Comparison of ENCODE assay signal across 10 cellular contexts in the genomic region with DNA sequence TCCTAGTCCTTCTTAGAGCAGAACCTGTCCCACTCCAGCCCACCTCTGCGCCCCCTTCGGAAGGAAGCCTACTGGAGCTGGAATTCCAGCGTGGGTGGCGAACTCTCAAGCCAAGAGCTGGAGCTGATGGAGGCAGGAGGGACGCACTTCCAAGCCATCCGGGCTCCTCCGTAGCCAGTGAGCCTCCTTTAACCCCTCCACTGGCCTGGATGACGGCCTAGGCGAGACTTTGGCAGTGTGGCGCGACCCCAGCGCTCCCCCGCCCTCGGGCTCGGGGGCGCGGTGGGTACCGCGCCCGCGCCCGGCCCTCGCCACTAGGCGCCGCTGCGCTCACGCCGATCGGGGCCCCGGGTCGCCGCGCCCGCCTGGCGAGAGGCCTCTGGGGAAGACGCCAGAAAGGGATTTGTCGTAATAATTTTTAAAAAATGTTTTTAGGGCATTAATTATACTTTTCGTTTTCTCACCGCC. TPM values are rescaled to one million over a fixed set of nuclear protein-coding genes. Genes with fewer than 3 reads are reported as not detected.
DNase-seq lines count a peak whose midpoint lies in the region; ATAC-seq, FAIRE-seq and TF ChIP-seq lines count a peak whose summit lies in the region.
"Had no signal": no experiment of that assay in that cellular context is flagged by ENCODE, and none has a peak within 500 bp of the region (broad histone marks: within the 10 kb centered on the region; RNA-seq: fewer than 3 reads in every experiment).

No MANE protein-coding gene starts in this region.

- ATAC-seq in HG02840 (IDR thresholded peaks at IDR 0.05; ENCODE audit: low FRiP score, unreplicated experiment), result no peak
- no peak for ATAC-seq in HG03159 (IDR thresholded peaks at IDR 0.05; ENCODE audit: unreplicated experiment)

- CTCF ChIA-PET in endothelial cell of umbilical vein (lab: Charles Lee), result interaction anchor here (0.8 to 5.8 kb wide), 12 partner anchors 9 to 923 kb away, joined by 4 to 94 read pairs (median 11); no protein-coding TSS in a partner anchor

- no peaks in the 10 kb centered on the region for H3K9me1 ChIP-seq in endothelial cell of umbilical vein (replicated peaks; ENCODE audit: control insufficient read depth, extremely low read depth, insufficient read depth, low read length)

- peak; percentile 82 for DNase-seq in GM10266 (ENCODE audit: extremely low spot score)
- DNase-seq in endothelial cell of umbilical vein (ENCODE audit: low read depth, low spot score), result no peak
- DNase-seq in neural crest cell (ENCODE audit: low read depth, low spot score), result peak; percentile 52
- no peak for DNase-seq in superior temporal gyrus (ENCODE audit: extremely low spot score)
- DNase-seq in pons (ENCODE audit: low spot score), result no peak

- no TSS peak for BruUV-seq in endothelial cell of umbilical vein (replicated peaks; lab: Mats Ljungman, UMichigan)

- H3K4me2 ChIP-seq in KMS-11, result no peak overlapping the region
- no peak overlapping the region for H3K4me2 ChIP-seq in endothelial cell of umbilical vein (ENCODE audit: insufficient read depth, low read length)

- H3K79me2 ChIP-seq in KMS-11 (ENCODE audit: insufficient read depth, low read depth), result no peaks in the 10 kb centered on the region
- H3K79me2 ChIP-seq in endothelial cell of umbilical vein (ENCODE audit: control insufficient read depth, insufficient read depth, low read length), result no peaks in the 10 kb centered on the region

- intact Hi-C loops in endothelial cell of umbilical vein (cut with micrococcal nuclease), result loop anchor here (1.0 to 5.0 kb wide), 6 partner anchors 95 to 921 kb away; a partner anchor contains a TSS

- H3K9me3 Mint-ChIP-seq in neural crest cell, result no peaks in the 10 kb centered on the region

- peak; percentile 69 for TF ChIP-seq CTCF in GM10266 (IDR thresholded peaks at IDR 0.05; ENCODE audit: control insufficient read depth, insufficient read depth, low read depth, missing control alignments)
- TF ChIP-seq CTCF in KMS-11 (conservative IDR thresholded peaks at IDR 0.05; ENCODE audit: low read depth, low read length), result no peak; the same call in 1 of the 2 replicates
- TF ChIP-seq CTCF in endothelial cell of umbilical vein (IDR thresholded peaks at IDR 0.05; ENCODE audit: extremely low read depth in 1 of 2, insufficient read depth in 1 of 2, low read depth in 1 of 2, low read length in 2 of 2), result peak; percentile 57 to 81
- peak; percentile 86 for TF ChIP-seq CTCF in neural crest cell (conservative IDR thresholded peaks at IDR 0.05)

- H3K27ac ChIP-seq in KMS-11 (no peak overlapping the region), endothelial cell of umbilical vein (ENCODE audit: insufficient read depth, low read depth, low read length) (no peak overlapping the region)
- H3K27ac ChIP-seq: epithelial cell of prostate had no signal

- H3K36me3 Mint-ChIP-seq in neural crest cell (ENCODE audit: low read depth), result no peaks in the 10 kb centered on the region

- no peak overlapping the region for H3K27ac Mint-ChIP-seq in neural crest cell (ENCODE audit: unreplicated experiment)

- dilution Hi-C loops in endothelial cell of umbilical vein (cut with MboI; ENCODE audit: extremely low pct_ligation_motif_present, low sequenced_read_pairs), result no loop called here

- H2AFZ ChIP-seq in KMS-11 (ENCODE audit: low read depth), result peak overlapping the region; percentile 18; the same call in 1 of the 2 replicates
- H2AFZ ChIP-seq in endothelial cell of umbilical vein (ENCODE audit: low read depth, low read length), result no peak overlapping the region

- POLR2A ChIA-PET in endothelial cell of umbilical vein (lab: Charles Lee), result no interaction called here

- no peak for FAIRE-seq in endothelial cell of umbilical vein (lab: Jason Lieb, UNC)

- H3K4me3 Mint-ChIP-seq in neural crest cell, result peak overlapping the region; percentile 23

- no peak overlapping the region for H3K9ac ChIP-seq in KMS-11
- no peak overlapping the region for H3K9ac ChIP-seq in endothelial cell of umbilical vein (replicated peaks; ENCODE audit: extremely low read depth, insufficient read depth, low read length)

- no peaks in the 10 kb centered on the region for H3K36me3 ChIP-seq in KMS-11 (ENCODE audit: insufficient read depth)
- H3K36me3 ChIP-seq in endothelial cell of umbilical vein (ENCODE audit: control insufficient read depth in 2 of 2, extremely low read depth in 1 of 2, insufficient read depth in 2 of 2, low read length in 2 of 2), result no peaks in the 10 kb centered on the region

- H3K4me1 Mint-ChIP-seq in neural crest cell, result peaks cover 23% of the 10 kb centered on the region

- H3K4me1 ChIP-seq in KMS-11 (ENCODE audit: low read depth, poor library complexity, severe bottlenecking), result no peaks in the 10 kb centered on the region
- peaks cover 2% of the 10 kb centered on the region for H3K4me1 ChIP-seq in endothelial cell of umbilical vein (ENCODE audit: control insufficient read depth, extremely low read depth, insufficient read depth, low read length)

- H3K27me3 ChIP-seq in KMS-11 (ENCODE audit: insufficient read depth, low read depth), result no peaks in the 10 kb centered on the region
- H3K27me3 ChIP-seq in endothelial cell of umbilical vein (ENCODE audit: control insufficient read depth in 2 of 2, insufficient read depth in 2 of 2, low read length in 2 of 2), result peaks cover 85 to 95% of the 10 kb centered on the region in 2 experiments

- H3K27me3 Mint-ChIP-seq in neural crest cell (ENCODE audit: low read depth), result peaks cover 99% of the 10 kb centered on the region

- no peak for TF ChIP-seq POLR2A in endothelial cell of umbilical vein (IDR thresholded peaks at IDR 0.05; ENCODE audit: low read depth, low read length)

- H3K9me3 ChIP-seq in endothelial cell of umbilical vein (replicated peaks; ENCODE audit: control insufficient read depth, insufficient read depth, low read length), result no peaks in the 10 kb centered on the region

- H3K4me3 ChIP-seq in KMS-11 (IDR thresholded peaks at IDR 0.05; ENCODE audit: insufficient read depth, low read depth, low read length) (no peak overlapping the region), endothelial cell of umbilical vein (replicated peaks in 1 of 3; ENCODE audit: insufficient read depth in 1 of 3, low read depth in 1 of 3, low read length in 3 of 3) (no peak overlapping the region)

- H4K20me1 ChIP-seq in KMS-11 (ENCODE audit: insufficient read depth) (no peaks in the 10 kb centered on the region), endothelial cell of umbilical vein (replicated peaks; ENCODE audit: control insufficient read depth, extremely low read depth, insufficient read depth, low read length) (no peaks in the 10 kb centered on the region)

TF ChIP-seq in endothelial cell of umbilical vein, 7 proteins besides CTCF, POLR2A, EP300 and RAD21:
- TF ChIP-seq, protein P1, sequence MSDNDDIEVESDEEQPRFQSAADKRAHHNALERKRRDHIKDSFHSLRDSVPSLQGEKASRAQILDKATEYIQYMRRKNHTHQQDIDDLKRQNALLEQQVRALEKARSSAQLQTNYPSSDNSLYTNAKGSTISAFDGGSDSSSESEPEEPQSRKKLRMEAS (IDR thresholded peaks at IDR 0.05; ENCODE audit: insufficient read depth, insufficient read length), result no peak
- TF ChIP-seq MYC (IDR thresholded peaks at IDR 0.05; ENCODE audit: low read depth, low read length) (no peak), POLR2AphosphoS5 (IDR thresholded peaks at IDR 0.05; ENCODE audit: insufficient read depth, low read depth, low read length) (no peak), GATA2 (IDR thresholded peaks at IDR 0.05; ENCODE audit: insufficient read depth, insufficient read length, low read depth, low read length) (no peak)
TF ChIP-seq in endothelial cell of umbilical vein: peak in this region for 0.

RNA-seq across cellular contexts. Expression of a gene that starts 5.1 kb away (rescaled TPM):
- total RNA-seq in endothelial cell of umbilical vein (not detected in 2 replicates), neural crest cell (1.0 and 1.1 TPM in 2 replicates)
- polyA plus RNA-seq in endothelial cell of umbilical vein, result not detected in 2 replicates
- not detected in 2 replicates for polyA plus RNA-seq in endothelial cell of umbilical vein (2011; cell fraction: cytosol; rRNA removed)
- polyA plus RNA-seq in endothelial cell of umbilical vein (2011; cell fraction: nucleus; rRNA removed), result not detected in 2 replicates
- polyA plus RNA-seq in endothelial cell of umbilical vein (2012), result not detected in 2 replicates
- polyA minus RNA-seq in endothelial cell of umbilical vein, result not detected in 2 replicates
- polyA minus RNA-seq in endothelial cell of umbilical vein (2011; cell fraction: cytosol; rRNA and poly(A)+ RNA removed), result not detected
- polyA minus RNA-seq in endothelial cell of umbilical vein (2011; cell fraction: nucleus; rRNA and poly(A)+ RNA removed), result not detected in 2 replicates
- total RNA-seq: M059J had no signal

Comparison
In these comparisons a context has a peak if more than half of its experiments do, and no peak if none do; other contexts are left out.
1. DNase-seq: peak in GM10266 (single experiment) and neural crest cell (single experiment); none in endothelial cell of umbilical vein (single experiment), superior temporal gyrus (single experiment) and pons (single experiment).